In genomic region chr7:90403174-90404113, GRCh38 we compare ENCODE assay signal across 8 cellular contexts. TPM values are rescaled to one million over a fixed set of nuclear protein-coding genes. Genes with fewer than 3 reads are reported as not detected.
A peak's percentile ranks its signal among the peaks of the same experiment; 100 is the strongest.
DNase-seq lines count a peak whose midpoint lies in the region; ATAC-seq and TF ChIP-seq lines count a peak whose summit lies in the region.

CLDN12 (plus strand) TSS chr7:90403461; CDS start chr7:90412677, 9,216 bp downstream.

- H3K36me3 Mint-ChIP-seq in CD4-positive, alpha-beta memory T cell: peaks cover 5 to 10% of the 10 kb centered on the region in 2 donors
- H3K36me3 Mint-ChIP-seq in activated CD8-positive, alpha-beta T cell treated with anti-CD3 and anti-CD28 coated beads for 36 hours (ENCODE audit: low read depth): no peaks in the 10 kb centered on the region

- peak within 1 kb of the TSS; percentile 89 to 90 for H3K4me3 ChIP-seq in CD4-positive, alpha-beta memory T cell (ENCODE audit: low read length in 2 of 2)
- H3K4me3 ChIP-seq in lower lobe of right lung: peak within 1 kb of the TSS; percentile 75

- TF ChIP-seq CTCF in activated CD8-positive, alpha-beta T cell treated with anti-CD3 and anti-CD28 coated beads for 36 hours (IDR thresholded peaks at IDR 0.05): no peak
- no peak for TF ChIP-seq CTCF in lower lobe of right lung (IDR thresholded peaks at IDR 0.05)

- POLR2A ChIA-PET in CD4-positive, alpha-beta memory T cell (lab: Charles Lee; ENCODE audit: partially characterized antibody): interaction anchor here (1.3 kb wide), 1 partner anchor 57 kb away, joined by 11 read pairs; the partner anchor contains the start of gene GTPBP10
- POLR2A ChIA-PET in activated CD8-positive, alpha-beta T cell treated with anti-CD3 and anti-CD28 coated beads for 36 hours (lab: Charles Lee): interaction anchor here (0.9 to 1.2 kb wide), 2 partner anchors 57 to 58 kb away, joined by 3 read pairs; partner anchors contain the start of gene GTPBP10

- peaks cover 0 to 18% (median 8%) of the 10 kb centered on the region in 8 donors for H3K9me3 Mint-ChIP-seq in CD4-positive, alpha-beta memory T cell
- H3K9me3 Mint-ChIP-seq in activated CD8-positive, alpha-beta T cell treated with anti-CD3 and anti-CD28 coated beads for 36 hours: peaks cover 16% of the 10 kb centered on the region

- no peaks in the 10 kb centered on the region for H3K27me3 ChIP-seq in CD4-positive, alpha-beta memory T cell (ENCODE audit: insufficient read depth, low read length)
- no peaks in the 10 kb centered on the region for H3K27me3 ChIP-seq in lower lobe of right lung (ENCODE audit: low read depth)

- CTCF ChIA-PET in CD4-positive, alpha-beta memory T cell (lab: Charles Lee; ENCODE audit: partially characterized antibody): interaction anchor here (2.3 kb wide), 1 partner anchor 58 kb away, joined by 9 read pairs; the partner anchor contains the start of gene GTPBP10
- CTCF ChIA-PET in activated CD8-positive, alpha-beta T cell treated with anti-CD3 and anti-CD28 coated beads for 36 hours (lab: Charles Lee): interaction anchor here (0.8 to 1.7 kb wide), 3 partner anchors 8 to 58 kb away, joined by 3 to 6 read pairs (median 5); no protein-coding TSS in a partner anchor

- no peaks in the 10 kb centered on the region for H3K36me3 ChIP-seq in CD4-positive, alpha-beta memory T cell (ENCODE audit: insufficient read depth, low read length)
- H3K36me3 ChIP-seq in lower lobe of right lung: peaks cover 29% of the 10 kb centered on the region

- peak within 1 kb of the TSS; percentile 92 to 98 (median 96) for H3K4me3 Mint-ChIP-seq in CD4-positive, alpha-beta memory T cell
- peak within 1 kb of the TSS; percentile 84 for H3K4me3 Mint-ChIP-seq in activated CD8-positive, alpha-beta T cell treated with anti-CD3 and anti-CD28 coated beads for 36 hours

- peak; percentile 78 to 94 (median 82) for DNase-seq in CD4-positive, alpha-beta memory T cell
- DNase-seq in NCI-H82 (lab: John Stamatoyannopoulos, UW) (peak; percentile 97), lower lobe of right lung (peak; percentile 88)
- DNase-seq in activated CD8-positive, alpha-beta T cell treated with anti-CD3 and anti-CD28 coated beads for 36 hours: peak; percentile 93
- DNase-seq in effector CD4-positive, alpha-beta T cell: peak; percentile 68
- peak; percentile 39 to 65 (median 61) for DNase-seq in stimulated activated CD4-positive, alpha-beta T cell treated with anti-CD3 and anti-CD28 coated beads, TNF-alpha, amount 100 ng/mL, for 24 hours (ENCODE audit: low read depth in 3 of 3)

- H3K27me3 Mint-ChIP-seq in CD4-positive, alpha-beta memory T cell: no peaks in the 10 kb centered on the region
- H3K27me3 Mint-ChIP-seq in activated CD8-positive, alpha-beta T cell treated with anti-CD3 and anti-CD28 coated beads for 36 hours: no peaks in the 10 kb centered on the region

- intact Hi-C loops in CD4-positive, alpha-beta memory T cell (cut with micrococcal nuclease): loop anchor here (1.0 to 10.0 kb wide), 2 partner anchors 57 to 159 kb away; partner anchors contain the start of genes CFAP69 and GTPBP10
- intact Hi-C loops in activated CD8-positive, alpha-beta T cell treated with anti-CD3 and anti-CD28 coated beads for 36 hours (cut with micrococcal nuclease): loop anchor here (5.0 kb wide), 1 partner anchor 56 kb away; the partner anchor contains the start of gene GTPBP10
- intact Hi-C loops in lower lobe of right lung (cut with DNase I): no loop called here

- H3K4me1 ChIP-seq in CD4-positive, alpha-beta memory T cell (ENCODE audit: insufficient read depth, low read length): peaks cover 10% of the 10 kb centered on the region
- peaks cover 18% of the 10 kb centered on the region for H3K4me1 ChIP-seq in lower lobe of right lung

- H3K27ac ChIP-seq in CD4-positive, alpha-beta memory T cell (ENCODE audit: low read depth, low read length): peak within 1 kb of the TSS; percentile 72
- H3K27ac ChIP-seq in lower lobe of right lung: peak within 1 kb of the TSS; percentile 89

- peaks cover 7 to 21% (median 13%) of the 10 kb centered on the region in 4 donors for H3K4me1 Mint-ChIP-seq in CD4-positive, alpha-beta memory T cell
- peaks cover 11% of the 10 kb centered on the region for H3K4me1 Mint-ChIP-seq in activated CD8-positive, alpha-beta T cell treated with anti-CD3 and anti-CD28 coated beads for 36 hours (ENCODE audit: low read depth)

- ATAC-seq in GM19452 (IDR thresholded peaks at IDR 0.05; ENCODE audit: unreplicated experiment) (peak; percentile 97), HG03575 (IDR thresholded peaks at IDR 0.05; ENCODE audit: extremely low read depth, insufficient number of reproducible peaks, low FRiP score, unreplicated experiment) (peak; percentile 90), lower lobe of right lung (peak; percentile 98 to 99)
- peak; percentile 98 for ATAC-seq in activated CD8-positive, alpha-beta T cell treated with anti-CD3 and anti-CD28 coated beads for 36 hours

- no peaks in the 10 kb centered on the region for H3K9me3 ChIP-seq in CD4-positive, alpha-beta memory T cell (ENCODE audit: control insufficient read depth in 1 of 2, low read length in 2 of 2)
- no peaks in the 10 kb centered on the region for H3K9me3 ChIP-seq in lower lobe of right lung

- peak within 1 kb of the TSS; percentile 92 to 98 (median 96) for H3K27ac Mint-ChIP-seq in CD4-positive, alpha-beta memory T cell
- peak within 1 kb of the TSS; percentile 88 for H3K27ac Mint-ChIP-seq in activated CD8-positive, alpha-beta T cell treated with anti-CD3 and anti-CD28 coated beads for 36 hours

RNA-seq across cellular contexts. Expression of gene CLDN12, which starts in this region (rescaled TPM):
- 1 to 10 TPM; 5.7 to 6.1 TPM for total RNA-seq in CD4-positive, alpha-beta memory T cell
- polyA plus RNA-seq in CD4-positive, alpha-beta memory T cell: under 1 TPM in 1 of 2 donors, not detected in 1; 0.29 TPM
- 1 to 10 TPM; 3.9 to 4.3 TPM for total RNA-seq in activated CD8-positive, alpha-beta T cell treated with anti-CD3 and anti-CD28 coated beads for 36 hours
- total RNA-seq in lower lobe of right lung: 34.7 TPM

Comparison
In these comparisons a context has a peak if more than half of its experiments do, and no peak if none do; other contexts are left out.
1. Peak in every context shown above with its lines: DNase-seq, ATAC-seq, H3K4me3 ChIP-seq and H3K27ac ChIP-seq.